Comparison of ENCODE assay signal across 36 cellular contexts in genomic region chr2:161564906-161565305, GRCh38. TPM values are rescaled to one million over a fixed set of nuclear protein-coding genes. Genes with fewer than 3 reads are reported as not detected.
"Had no signal": no experiment of that assay in that cellular context is flagged by ENCODE, and none has a peak within 500 bp of the region (broad histone marks: within the 10 kb centered on the region; RNA-seq: fewer than 3 reads in every experiment).

No MANE protein-coding gene starts in this region.

- H3K4me3 ChIP-seq: MG63 had no signal

- H3K27me3 ChIP-seq: MG63 had no signal

- DNase-seq: Karpas-422, Kasumi-1, MG63, MM.1S, MV-4-11, NCI-H1048, NCI-H1092, NCI-H1092 treated with DMSO at 0.1 percent for 48 hours, NCI-H1105, NCI-H1105 treated with DMSO at 0.1 percent for 48 hours, NCI-H1417, NCI-H1417 treated with DMSO at 0.1 percent for 48 hours, NCI-H1436, NCI-H1436 treated with DMSO at 0.1 percent for 48 hours, NCI-H146, NCI-H1694, NCI-H1694 treated with DMSO at 0.1 percent for 48 hours, NCI-H187, NCI-H187 treated with DMSO at 0.1 percent for 48 hours, NCI-H1930, NCI-H2029, NCI-H2029 treated with DMSO at 0.1 percent for 48 hours, NCI-H2081, NCI-H2081 treated with DMSO at 0.1 percent for 48 hours, NCI-H2107, NCI-H2171, NCI-H2171 treated with DMSO at 0.1 percent for 48 hours, NCI-H2227 treated with DMSO at 0.1 percent for 48 hours, NCI-H226, NCI-H345, NCI-H446, NCI-H446 treated with DMSO at 0.1 percent for 48 hours, NCI-H510A, NCI-H510A treated with DMSO at 0.1 percent for 48 hours, NCI-H524 had no signal

- H3K36me3 ChIP-seq: MG63 had no signal

RNA-seq across cellular contexts. Expression of gene SLC4A10, which starts 59.3 kb away (rescaled TPM):
- total RNA-seq: MCF 10A had no signal
